22 cellular contexts compared by ENCODE assay signal in genomic region chr1:202249846-202250245, GRCh38. TPM values are rescaled to one million over a fixed set of nuclear protein-coding genes. Genes with fewer than 3 reads are reported as not detected.
DNase-seq lines count a peak whose midpoint lies in the region; ATAC-seq and TF ChIP-seq lines count a peak whose summit lies in the region.
"Had no signal": no experiment of that assay in that cellular context is flagged by ENCODE, and none has a peak within 500 bp of the region (broad histone marks: within the 10 kb centered on the region; RNA-seq: fewer than 3 reads in every experiment).

No MANE protein-coding gene starts in this region.

- no peaks in the 10 kb centered on the region for H3K9me3 Mint-ChIP-seq in CD8-positive, alpha-beta T cell
- H3K9me3 Mint-ChIP-seq: CD14-positive monocyte; T-helper 1 cell treated with Interleukin-12 subunit alpha and Interleukin-12 subunit beta and Interleukin-4 antibody, amounts not matched to agents 30 μg/mL and 1 μg/mL, for 36 hours had no signal

- H3K36me3 ChIP-seq in HEK293 (ENCODE audit: control insufficient read depth in 2 of 2, insufficient read depth in 1 of 2, low read length in 2 of 2) = no peaks in the 10 kb centered on the region
- H3K36me3 ChIP-seq in CD8-positive, alpha-beta T cell (ENCODE audit: insufficient read depth, low read length) = no peaks in the 10 kb centered on the region
- H3K36me3 ChIP-seq: pancreas, SJCRH30 had no signal

- ATAC-seq in activated CD4-positive, CD25-positive, alpha-beta regulatory T cell treated with anti-CD3 and anti-CD28 coated beads, Interleukin-2, amount 50 U/mL, for 24 hours = no peak
- ATAC-seq in CD8-positive, alpha-beta T cell = no peak
- ATAC-seq: A549; K562; PC-3; stimulated activated naive B cell treated with anti-CD40 and anti-IgM and Interleukin-4, amounts not matched to agents 10 μg/mL and 1 μg/mL and 100 μg/mL, for 72 hours had no signal

- no peaks in the 10 kb centered on the region for H3K4me1 Mint-ChIP-seq in CD8-positive, alpha-beta T cell (ENCODE audit: low read depth)

- in situ Hi-C loops in astrocyte of the spinal cord (cut with HindIII; ENCODE audit: low sequenced_read_pairs) = no loop called here

- no peaks in the 10 kb centered on the region for H3K4me1 ChIP-seq in HEK293 (ENCODE audit: control insufficient read depth, insufficient read depth, low read length)
- no peaks in the 10 kb centered on the region for H3K4me1 ChIP-seq in CD8-positive, alpha-beta T cell (ENCODE audit: insufficient read depth, low read length)
- H3K4me1 ChIP-seq: pancreas had no signal

- POLR2A ChIA-PET in HEK293 (lab: Yijun Ruan, JAX) = no interaction called here
- POLR2A ChIA-PET in CD8-positive, alpha-beta T cell (lab: Charles Lee) = no interaction called here

- CTCF ChIA-PET in HEK293 (lab: Yijun Ruan, JAX) = interaction anchor here (0.7 to 2.4 kb wide), 5 partner anchors 13 to 64 kb away, joined by 3 to 11 read pairs (median 3); no protein-coding TSS in a partner anchor
- CTCF ChIA-PET in CD8-positive, alpha-beta T cell (lab: Charles Lee) = no interaction called here

- H3K4me3 ChIP-seq in AG10803 (ENCODE audit: low read length) = no peak overlapping the region
- no peak overlapping the region for H3K4me3 ChIP-seq in HEK293 (ENCODE audit: low read depth, low read length)
- H3K4me3 ChIP-seq in astrocyte of the spinal cord (ENCODE audit: low read depth, low read length) = no peak overlapping the region
- H3K4me3 ChIP-seq in CD8-positive, alpha-beta T cell (ENCODE audit: low read depth, low read length) = no peak overlapping the region
- H3K4me3 ChIP-seq: A549, K562, lung, pancreas, SJCRH30 had no signal

- DNase-seq in AG10803 (ENCODE audit: low read depth) = peak; percentile 83
- DNase-seq in astrocyte of the spinal cord (ENCODE audit: low read depth, low spot score) = peak; percentile 50
- peak; percentile 8 for DNase-seq in medulla oblongata (ENCODE audit: extremely low spot score)
- DNase-seq in retina = no peak
- DNase-seq in activated effector memory CD4-positive, alpha-beta T cell treated with Interleukin-2 at 50 U/mL for 16 hours = no peak
- no peak for DNase-seq in CD8-positive, alpha-beta T cell
- DNase-seq: activated CD4-positive, alpha-beta T cell treated with anti-CD3 and anti-CD28 coated beads, Interleukin-2, amount 50 U/mL, for 4 hours; activated naive CD4-positive, alpha-beta T cell; GOT3; NCI-H187; NCI-H2227 treated with DMSO at 0.1 percent for 48 hours; PC-3; SJCRH30; stimulated activated naive B cell treated with anti-CD40 and anti-IgM and Interleukin-4, amounts not matched to agents 10 μg/mL and 1 μg/mL and 100 μg/mL, for 72 hours had no signal

- peaks cover 2% of the 10 kb centered on the region for H3K27me3 Mint-ChIP-seq in CD8-positive, alpha-beta T cell (ENCODE audit: low read depth)

- H3K27ac Mint-ChIP-seq in CD8-positive, alpha-beta T cell = no peak overlapping the region
- H3K27ac Mint-ChIP-seq: stimulated activated naive B cell treated with anti-CD40 and anti-IgM and Interleukin-4, amounts not matched to agents 10 μg/mL and 1 μg/mL and 100 μg/mL, for 72 hours; T-helper 1 cell treated with Interleukin-12 subunit alpha and Interleukin-12 subunit beta and Interleukin-4 antibody, amounts not matched to agents 30 μg/mL and 1 μg/mL, for 36 hours had no signal

- no peaks in the 10 kb centered on the region for H3K36me3 Mint-ChIP-seq in CD8-positive, alpha-beta T cell
- H3K36me3 Mint-ChIP-seq: CD14-positive monocyte; stimulated activated naive B cell treated with anti-CD40 and anti-IgM and Interleukin-4, amounts not matched to agents 10 μg/mL and 1 μg/mL and 100 μg/mL, for 72 hours had no signal

- intact Hi-C loops in CD8-positive, alpha-beta T cell (cut with DNase I, micrococcal nuclease) = no loop called here

- H3K27me3 ChIP-seq in CD8-positive, alpha-beta T cell (ENCODE audit: insufficient read depth, low read length) = no peaks in the 10 kb centered on the region
- H3K27me3 ChIP-seq: pancreas, SJCRH30 had no signal

- H3K4me3 Mint-ChIP-seq in CD8-positive, alpha-beta T cell = no peak overlapping the region
- H3K4me3 Mint-ChIP-seq: CD14-positive monocyte; stimulated activated naive B cell treated with anti-CD40 and anti-IgM and Interleukin-4, amounts not matched to agents 10 μg/mL and 1 μg/mL and 100 μg/mL, for 72 hours; T-helper 1 cell treated with Interleukin-12 subunit alpha and Interleukin-12 subunit beta and Interleukin-4 antibody, amounts not matched to agents 30 μg/mL and 1 μg/mL, for 36 hours had no signal

- TF ChIP-seq CTCF in AG10803 (conservative IDR thresholded peaks at IDR 0.05; ENCODE audit: low read length) (no peak), HEK293 (tag by site-specific recombination; IDR thresholded peaks at IDR 0.05) (no peak), astrocyte of the spinal cord (IDR thresholded peaks at IDR 0.05; ENCODE audit: low read depth, low read length) (no peak)
- TF ChIP-seq CTCF in CD8-positive, alpha-beta T cell (IDR thresholded peaks at IDR 0.05) = no peak

- H3K27ac ChIP-seq in HEK293 (ENCODE audit: extremely low read depth, low read depth, low read length) = no peak overlapping the region
- no peak overlapping the region for H3K27ac ChIP-seq in CD8-positive, alpha-beta T cell (ENCODE audit: low read depth, low read length)
- H3K27ac ChIP-seq: A549, pancreas, SJCRH30 had no signal

- no peaks in the 10 kb centered on the region for H3K9me3 ChIP-seq in HEK293 (ENCODE audit: control insufficient read depth, insufficient read depth, low read depth, low read length)
- H3K9me3 ChIP-seq in CD8-positive, alpha-beta T cell (ENCODE audit: low read length) = no peaks in the 10 kb centered on the region
- H3K9me3 ChIP-seq: A549, pancreas, SJCRH30 had no signal

TF ChIP-seq in HEK293, 187 proteins besides CTCF, POLR2A, EP300 and RAD21:
- TF ChIP-seq ZNF184 (tag by site-specific recombination; IDR thresholded peaks at IDR 0.05) = no peak
- no peak for TF ChIP-seq ZBTB17 (tag by site-specific recombination; IDR thresholded peaks at IDR 0.05)
- TF ChIP-seq ZNF488 (tag by site-specific recombination; IDR thresholded peaks at IDR 0.05) = no peak
- TF ChIP-seq EGR2 (tag by site-specific recombination; IDR thresholded peaks at IDR 0.05; ENCODE audit: low read depth) = peak; percentile 74
- no peak for TF ChIP-seq ZNF157 (tag by site-specific recombination; IDR thresholded peaks at IDR 0.05)
- no peak for TF ChIP-seq ZNF747 (tag by site-specific recombination; IDR thresholded peaks at IDR 0.05)
- TF ChIP-seq ZNF501 (tag by site-specific recombination; IDR thresholded peaks at IDR 0.05) = no peak
- no peak for TF ChIP-seq KLF7 (tag by site-specific recombination; IDR thresholded peaks at IDR 0.05; ENCODE audit: borderline replicate concordance)
- no peak for TF ChIP-seq PATZ1 (tag by site-specific recombination; IDR thresholded peaks at IDR 0.05)
- TF ChIP-seq ZFHX2 (tag by site-specific recombination; conservative IDR thresholded peaks at IDR 0.05) = peak; percentile 59

RNA-seq across cellular contexts. Expression of gene LGR6, which starts 56.2 kb away (rescaled TPM):
- total RNA-seq in CD8-positive, alpha-beta T cell = 1 to 10 TPM; 1.7 to 1.9 TPM
- total RNA-seq: SJCRH30 had no signal

Comparison
In these comparisons a context has a peak if more than half of its experiments do, and no peak if none do; other contexts are left out.
1. DNase-seq: peak in AG10803 (single experiment), astrocyte of the spinal cord (single experiment) and medulla oblongata (single experiment); none in retina (single experiment), activated effector memory CD4-positive, alpha-beta T cell treated with Interleukin-2 at 50 U/mL for 16 hours (single experiment) and CD8-positive, alpha-beta T cell (0 of 7).